Comparison of ENCODE assay signal across 22 cellular contexts in the genomic region with DNA sequence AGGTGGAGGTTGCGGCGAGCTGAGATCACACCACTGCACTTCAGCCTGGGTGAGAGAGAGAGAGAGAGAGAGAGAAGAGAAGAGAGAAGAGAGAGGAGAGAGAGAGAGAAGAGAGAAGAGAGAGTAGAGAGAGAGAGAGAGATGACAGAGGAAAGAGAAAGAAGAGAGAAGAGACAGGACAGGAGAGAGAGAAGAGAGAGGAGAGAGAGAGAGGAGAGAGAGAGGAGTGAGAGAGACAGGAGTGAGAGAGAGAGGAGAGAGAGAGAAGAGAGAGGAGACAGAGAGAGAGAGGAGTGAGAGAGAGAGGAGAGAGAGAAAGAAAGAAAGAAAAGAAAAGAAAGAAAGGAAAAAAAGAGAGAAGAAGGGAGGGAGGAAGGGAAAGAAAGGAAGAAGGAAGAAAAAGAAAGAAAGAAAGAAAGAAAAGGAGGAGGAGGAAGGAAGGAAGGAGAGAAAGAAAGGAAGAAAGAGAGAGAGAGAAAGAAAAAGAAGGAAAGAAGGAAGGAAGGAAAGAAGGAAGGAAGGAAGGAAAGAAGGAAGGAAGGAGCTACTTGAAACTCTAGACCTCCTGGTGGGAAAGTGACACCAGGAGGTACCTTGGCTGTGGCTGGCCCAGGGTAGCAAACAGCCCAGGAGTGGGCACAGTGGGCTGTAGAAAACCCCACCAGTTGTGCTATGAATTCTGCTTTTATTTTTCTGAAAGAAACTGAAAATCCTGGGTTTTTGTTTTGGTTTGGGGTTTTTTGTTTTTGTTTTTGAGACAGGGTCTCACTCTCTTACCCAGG.
"Had no signal": no experiment of that assay in that cellular context is flagged by ENCODE, and none has a peak within 500 bp of the region (broad histone marks: within the 10 kb centered on the region; RNA-seq: fewer than 3 reads in every experiment).

No MANE protein-coding gene starts in this region.

- H3K36me3 Mint-ChIP-seq: activated naive CD4-positive, alpha-beta T cell treated with anti-CD3 and anti-CD28 coated beads, Interleukin-2, amount 50 U/mL, for 24 hours had no signal

- H3K4me1 ChIP-seq: gastroesophageal sphincter had no signal

- ATAC-seq: activated CD8-positive, alpha-beta T cell treated with anti-CD3 and anti-CD28 coated beads, Interleukin-2, amount 10 ng/mL, durations not matched to agents 7 days and 5 days; gastroesophageal sphincter; naive thymus-derived CD4-positive, alpha-beta T cell; right cardiac atrium had no signal

- DNase-seq: activated CD4-positive, alpha-beta T cell treated with anti-CD3 and anti-CD28 coated beads for 4 hours; activated CD4-positive, CD25-positive, alpha-beta regulatory T cell; activated CD8-positive, alpha-beta memory T cell treated with anti-CD3 and anti-CD28 coated beads, Interleukin-2, amount 50 U/mL, for 4 hours; activated CD8-positive, alpha-beta T cell treated with anti-CD3 and anti-CD28 coated beads, Interleukin-2, amount 10 ng/mL, durations not matched to agents 7 days and 5 days; activated effector memory CD4-positive, alpha-beta T cell treated with anti-CD3 and anti-CD28 coated beads, Interleukin-2, amount 50 U/mL, for 16 hours; activated T-cell treated with anti-CD3 and anti-CD28 coated beads, Interleukin-2, amount 50 U/mL, for 24 hours; colonic mucosa; head of caudate nucleus; hypothalamus; left ventricle myocardium inferior; naive thymus-derived CD4-positive, alpha-beta T cell; ovary; right cardiac atrium; SK-N-SH; stimulated activated CD4-positive, alpha-beta T cell treated with anti-CD3 and anti-CD28 coated beads, Interleukin-1b, Interleukin-23, amount 100 ng/mL, for 48 hours; stomach had no signal

- H3K36me3 ChIP-seq: colonic mucosa, gastroesophageal sphincter, left ventricle myocardium inferior, ovary, stomach, suprapubic skin, tibial nerve had no signal

- H3K9me3 Mint-ChIP-seq: activated naive CD4-positive, alpha-beta T cell treated with anti-CD3 and anti-CD28 coated beads, Interleukin-2, amount 50 U/mL, for 24 hours; activated T-cell treated with anti-CD3 and anti-CD28 coated beads, Interleukin-2, amount 50 U/mL, for 24 hours had no signal

- H3K4me3 Mint-ChIP-seq: activated CD8-positive, alpha-beta T cell treated with anti-CD3 and anti-CD28 coated beads, Interleukin-2, amount 10 ng/mL, durations not matched to agents 7 days and 5 days; activated naive CD4-positive, alpha-beta T cell treated with anti-CD3 and anti-CD28 coated beads, Interleukin-2, amount 50 U/mL, for 24 hours; activated T-cell treated with anti-CD3 and anti-CD28 coated beads, Interleukin-2, amount 50 U/mL, for 24 hours; naive thymus-derived CD4-positive, alpha-beta T cell had no signal

- H3K27ac ChIP-seq: epithelial cell of prostate, gastroesophageal sphincter, left ventricle myocardium inferior, ovary, stomach, suprapubic skin had no signal

- H3K27me3 Mint-ChIP-seq: activated naive CD4-positive, alpha-beta T cell treated with anti-CD3 and anti-CD28 coated beads, Interleukin-2, amount 50 U/mL, for 24 hours; activated T-cell treated with anti-CD3 and anti-CD28 coated beads, Interleukin-2, amount 50 U/mL, for 24 hours; naive thymus-derived CD4-positive, alpha-beta T cell had no signal

- H3K9me3 ChIP-seq: colonic mucosa, gastroesophageal sphincter, left ventricle myocardium inferior, ovary, SK-N-SH, stomach, suprapubic skin, tibial nerve had no signal

- H3K27ac Mint-ChIP-seq: activated CD8-positive, alpha-beta T cell treated with anti-CD3 and anti-CD28 coated beads, Interleukin-2, amount 10 ng/mL, durations not matched to agents 7 days and 5 days; activated naive CD4-positive, alpha-beta T cell treated with anti-CD3 and anti-CD28 coated beads, Interleukin-2, amount 50 U/mL, for 24 hours; activated T-cell treated with anti-CD3 and anti-CD28 coated beads, Interleukin-2, amount 50 U/mL, for 24 hours had no signal

- H3K4me3 ChIP-seq: colonic mucosa, gastroesophageal sphincter, left ventricle myocardium inferior, ovary, skin epidermis, stomach, suprapubic skin, tibial nerve had no signal

- H3K27me3 ChIP-seq: colonic mucosa, gastroesophageal sphincter, ovary, stomach, suprapubic skin, tibial nerve had no signal

- H3K4me2 ChIP-seq: SK-N-SH had no signal
